2 cellular contexts compared by ENCODE assay signal in genomic region chr13:73835138-73835721, GRCh38.
TF ChIP-seq lines count a peak whose summit lies in the region.

No MANE protein-coding gene starts in this region.

TF ChIP-seq in HCT116, 20 proteins besides CTCF, POLR2A, EP300 and RAD21:
- TF ChIP-seq YY1 (IDR thresholded peaks at IDR 0.05; ENCODE audit: extremely low read depth, insufficient replicate concordance, low read depth, low read length) = no peak

TF ChIP-seq in K562, 482 proteins besides CTCF, POLR2A, EP300 and RAD21:
- TF ChIP-seq U2AF2 (optimal IDR thresholded peaks at IDR 0.05; ENCODE audit: low read depth, low read length) (no peak), SMC3 (conservative IDR thresholded peaks at IDR 0.05; ENCODE audit: insufficient read depth, low read depth, low read length) (0 out of 2 replicates have a peak, but pooled peaks have one; percentile 19)
